In genomic region chr3:180188512-180189309, GRCh38 we compare ENCODE assay signal across 20 cellular contexts.
DNase-seq lines count a peak whose midpoint lies in the region; ATAC-seq and TF ChIP-seq lines count a peak whose summit lies in the region.
"Had no signal": no experiment of that assay in that cellular context is flagged by ENCODE, and none has a peak within 500 bp of the region (broad histone marks: within the 10 kb centered on the region; RNA-seq: fewer than 3 reads in every experiment).

No MANE protein-coding gene starts in this region.

- no peaks in the 10 kb centered on the region for H3K36me3 ChIP-seq in Karpas-422 (ENCODE audit: insufficient read depth, low read length)
- H3K36me3 ChIP-seq: heart left ventricle, ovary had no signal

- H3K27me3 Mint-ChIP-seq in type B pancreatic cell, result no peaks in the 10 kb centered on the region

- no peaks in the 10 kb centered on the region for H3K4me1 ChIP-seq in Karpas-422 (ENCODE audit: low read length)
- H3K4me1 ChIP-seq: heart left ventricle had no signal

- peak; percentile 88 for ATAC-seq in GM18511 (IDR thresholded peaks at IDR 0.05; ENCODE audit: unreplicated experiment)
- peak; percentile 71 for ATAC-seq in GM19372 (IDR thresholded peaks at IDR 0.05; ENCODE audit: low read depth, unreplicated experiment)
- ATAC-seq in HG02798 (IDR thresholded peaks at IDR 0.05; ENCODE audit: poor library complexity, unreplicated experiment), result peak; percentile 50
- ATAC-seq: heart left ventricle, Right ventricle myocardium inferior, sciatic nerve had no signal

- H3K4me3 Mint-ChIP-seq in type B pancreatic cell, result no peak overlapping the region

- no peak overlapping the region for H3K4me2 ChIP-seq in Karpas-422 (ENCODE audit: low read depth, low read length, poor library complexity, severe bottlenecking)

- no peak overlapping the region for H3K27ac Mint-ChIP-seq in type B pancreatic cell

- H3K36me3 Mint-ChIP-seq in type B pancreatic cell, result no peaks in the 10 kb centered on the region

- H3K27ac ChIP-seq in Karpas-422 (ENCODE audit: low read length), result no peak overlapping the region
- H3K27ac ChIP-seq: GM23248, heart left ventricle, ovary had no signal

- no peaks in the 10 kb centered on the region for H3K9me3 Mint-ChIP-seq in type B pancreatic cell

- no peak overlapping the region for H2AFZ ChIP-seq in Karpas-422 (ENCODE audit: low read length)
- H2AFZ ChIP-seq: GM23248 had no signal

- DNase-seq in Karpas-422, result peak; percentile 15
- no peak for DNase-seq in type B pancreatic cell (ENCODE audit: extremely low spot score, unreplicated experiment)
- no peak for DNase-seq in occipital lobe (lab: John Stamatoyannopoulos, UW)
- no peak for DNase-seq in COLO668 (lab: John Stamatoyannopoulos, UW; ENCODE audit: unreplicated experiment)
- no peak for DNase-seq in stimulated activated CD4-positive, alpha-beta T cell treated with anti-CD3 and anti-CD28 coated beads, Interleukin-4, amount 100 ng/mL, for 4 hours
- DNase-seq: activated effector memory CD4-positive, alpha-beta T cell treated with anti-CD3 and anti-CD28 coated beads, Interleukin-2, amount 50 U/mL, for 16 hours; central memory CD4-positive, alpha-beta T cell; GM23248; heart left ventricle; IMR-90; NCI-H2029; NCI-H510A treated with DMSO at 0.1 percent for 48 hours; ovary; stimulated activated CD4-positive, alpha-beta T cell treated with anti-CD3 and anti-CD28 coated beads, Interleukin-1b, Interleukin-23, amount 100 ng/mL, for 48 hours had no signal

- no peak overlapping the region for H3K9ac ChIP-seq in Karpas-422 (ENCODE audit: low read length)
- H3K9ac ChIP-seq: GM23248 had no signal

- no peaks in the 10 kb centered on the region for H3K4me1 Mint-ChIP-seq in type B pancreatic cell (ENCODE audit: unreplicated experiment)

- no peaks in the 10 kb centered on the region for H4K20me1 ChIP-seq in Karpas-422 (ENCODE audit: insufficient read depth, low read depth, low read length)

- no peak for TF ChIP-seq CTCF in type B pancreatic cell (conservative IDR thresholded peaks at IDR 0.05)

- H3K9me2 ChIP-seq in Karpas-422 (replicated peaks; ENCODE audit: insufficient read depth, low read length), result no peaks in the 10 kb centered on the region

- H3K79me2 ChIP-seq in Karpas-422 (ENCODE audit: low read length), result no peaks in the 10 kb centered on the region

- H3K9me3 ChIP-seq in Karpas-422 (ENCODE audit: low read length), result no peaks in the 10 kb centered on the region
- H3K9me3 ChIP-seq: heart left ventricle, ovary had no signal

- no peak overlapping the region for H3K4me3 ChIP-seq in Karpas-422 (ENCODE audit: low read length)
- H3K4me3 ChIP-seq: GM23248, heart left ventricle, lung, ovary had no signal

- H3K27me3 ChIP-seq in Karpas-422 (ENCODE audit: low read length), result no peaks in the 10 kb centered on the region
- H3K27me3 ChIP-seq: heart left ventricle, ovary had no signal
